In genomic region chr3:37330466-37330865, GRCh38 we compare ENCODE assay signal across 19 cellular contexts.
DNase-seq lines count a peak whose midpoint lies in the region; ATAC-seq and TF ChIP-seq lines count a peak whose summit lies in the region.
"Had no signal": no experiment of that assay in that cellular context is flagged by ENCODE, and none has a peak within 500 bp of the region (broad histone marks: within the 10 kb centered on the region; RNA-seq: fewer than 3 reads in every experiment).

No MANE protein-coding gene starts in this region.

- H3K4me1 ChIP-seq in lower lobe of right lung = peaks cover 4% of the 10 kb centered on the region

- no peaks in the 10 kb centered on the region for H3K9me3 ChIP-seq in lower lobe of right lung

- H3K4me1 Mint-ChIP-seq in CD14-positive monocyte = peaks cover 21% of the 10 kb centered on the region
- peaks cover 19% of the 10 kb centered on the region for H3K4me1 Mint-ChIP-seq in glutamatergic neuron (ENCODE audit: low read depth, unreplicated experiment)

- peak overlapping the region in 6 of 7 donors; percentile 13 to 63 (median 30) for H3K27ac Mint-ChIP-seq in CD14-positive monocyte
- peak overlapping the region; percentile 24 for H3K27ac Mint-ChIP-seq in glutamatergic neuron (ENCODE audit: unreplicated experiment)

- H3K36me3 Mint-ChIP-seq in CD14-positive monocyte = peaks cover 62 to 84% of the 10 kb centered on the region in 2 donors
- H3K36me3 Mint-ChIP-seq in glutamatergic neuron (ENCODE audit: unreplicated experiment) = no peaks in the 10 kb centered on the region

- H3K4me3 Mint-ChIP-seq in CD14-positive monocyte (no peak overlapping the region), glutamatergic neuron (ENCODE audit: unreplicated experiment) (no peak overlapping the region)

- H3K9me3 Mint-ChIP-seq in CD14-positive monocyte (no peaks in the 10 kb centered on the region), glutamatergic neuron (ENCODE audit: unreplicated experiment) (no peaks in the 10 kb centered on the region)

- H3K4me3 ChIP-seq in lower lobe of right lung = no peak overlapping the region
- H3K4me3 ChIP-seq: SK-N-MC had no signal

- H3K27me3 Mint-ChIP-seq in CD14-positive monocyte (ENCODE audit: low read depth in 3 of 3) = no peaks in the 10 kb centered on the region
- H3K27me3 Mint-ChIP-seq in glutamatergic neuron (ENCODE audit: unreplicated experiment) = no peaks in the 10 kb centered on the region

- no peaks in the 10 kb centered on the region for H3K27me3 ChIP-seq in lower lobe of right lung (ENCODE audit: low read depth)

- TF ChIP-seq CTCF in CD14-positive monocyte (IDR thresholded peaks at IDR 0.05) (no peak), glutamatergic neuron (IDR thresholded peaks at IDR 0.05; ENCODE audit: partially characterized antibody, unreplicated experiment) (no peak), lower lobe of right lung (IDR thresholded peaks at IDR 0.05) (no peak)

- ATAC-seq in lower lobe of right lung (peak in 1 of 2 donors; percentile 12), GM18517 (IDR thresholded peaks at IDR 0.05; ENCODE audit: unreplicated experiment) (no peak)
- ATAC-seq: HepG2 had no signal

- peaks cover 80% of the 10 kb centered on the region for H3K36me3 ChIP-seq in lower lobe of right lung

- intact Hi-C loops in CD14-positive monocyte (cut with micrococcal nuclease) = no loop called here
- intact Hi-C loops in lower lobe of right lung (cut with DNase I) = no loop called here

- DNase-seq in CD14-positive monocyte (ENCODE audit: low spot score) = no peak
- DNase-seq in CD1c-positive myeloid dendritic cell (ENCODE audit: extremely low spot score) = peak; percentile 54
- no peak for DNase-seq in glutamatergic neuron
- no peak for DNase-seq in lower lobe of right lung
- DNase-seq in NCI-H2107 treated with DMSO at 0.1 percent for 48 hours (lab: John Stamatoyannopoulos, UW; ENCODE audit: unreplicated experiment) = no peak
- no peak for DNase-seq in NCI-H524 treated with DMSO at 0.1 percent for 48 hours (lab: John Stamatoyannopoulos, UW)
- DNase-seq in RPMI8226 = no peak
- DNase-seq: Kasumi-1, NCI-H1105 treated with DMSO at 0.1 percent for 48 hours, NCI-H146, NCI-H1930, NCI-H2107, NCI-H69, SIG-M5 had no signal

- peak overlapping the region; percentile 9 for H3K27ac ChIP-seq in lower lobe of right lung
- H3K27ac ChIP-seq: C4-2B, RWPE1, SK-N-MC had no signal
